ENCODE assay signal across 19 cellular contexts in the genomic region with DNA sequence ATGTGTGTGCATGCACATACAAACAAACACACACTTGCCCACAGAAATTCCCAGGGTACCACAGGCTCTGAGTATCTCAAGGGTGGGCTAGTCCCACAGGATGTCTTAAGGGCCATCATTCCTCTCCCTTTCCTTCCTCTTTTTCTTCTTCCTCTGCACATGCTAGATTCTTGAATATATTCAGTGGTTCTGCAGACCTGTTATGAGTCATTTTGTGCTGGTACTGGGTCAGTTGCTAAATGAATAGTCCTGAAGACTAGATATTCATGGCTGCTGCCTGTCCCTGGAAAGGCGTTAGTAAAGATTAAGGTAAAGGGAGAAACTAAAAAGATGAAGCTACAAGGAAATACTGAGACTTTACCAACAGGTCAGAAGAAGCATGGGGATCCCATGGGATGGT.
DNase-seq lines count a peak whose midpoint lies in the region; ATAC-seq and TF ChIP-seq lines count a peak whose summit lies in the region.
"Had no signal": no experiment of that assay in that cellular context is flagged by ENCODE, and none has a peak within 500 bp of the region (broad histone marks: within the 10 kb centered on the region; RNA-seq: fewer than 3 reads in every experiment).

No MANE protein-coding gene starts in this region.

- no peaks in the 10 kb centered on the region for H3K79me2 ChIP-seq in OCI-LY3 (ENCODE audit: low read length)

- H3K4me1 ChIP-seq in OCI-LY3 (ENCODE audit: low read length) = peaks cover 22% of the 10 kb centered on the region
- H3K4me1 ChIP-seq: SJCRH30 had no signal

- no peak overlapping the region for H3K9ac ChIP-seq in OCI-LY3 (ENCODE audit: low read length)

- H3K9me3 ChIP-seq in OCI-LY3 (ENCODE audit: insufficient read depth, low read length) = no peaks in the 10 kb centered on the region
- H3K9me3 ChIP-seq: SJCRH30 had no signal

- no peak overlapping the region for H3K27ac Mint-ChIP-seq in immature natural killer cell
- H3K27ac Mint-ChIP-seq: HFFc6, T-helper 17 cell had no signal

- no peak overlapping the region for H2AFZ ChIP-seq in OCI-LY3 (ENCODE audit: low read depth, low read length)

- no peak overlapping the region for H3K4me3 Mint-ChIP-seq in immature natural killer cell
- H3K4me3 Mint-ChIP-seq: HFFc6, T-helper 17 cell had no signal

- H3K36me3 Mint-ChIP-seq in immature natural killer cell = no peaks in the 10 kb centered on the region

- ATAC-seq in HG02798 (IDR thresholded peaks at IDR 0.05; ENCODE audit: poor library complexity, unreplicated experiment) = peak; percentile 41
- ATAC-seq in GM19452 (IDR thresholded peaks at IDR 0.05; ENCODE audit: unreplicated experiment) = no peak
- ATAC-seq: PC-3, T-helper 17 cell had no signal

- H3K4me1 Mint-ChIP-seq in immature natural killer cell = no peaks in the 10 kb centered on the region

- no peak overlapping the region for H3K27ac ChIP-seq in OCI-LY3 (ENCODE audit: low read length)
- H3K27ac ChIP-seq: SJCRH30 had no signal

- peak overlapping the region; percentile 58 for H3K4me2 ChIP-seq in OCI-LY3 (ENCODE audit: low read length)

- TF ChIP-seq CTCF in OCI-LY3 (IDR thresholded peaks at IDR 0.05; ENCODE audit: low read depth, low read length) = no peak

- H4K20me1 ChIP-seq in OCI-LY3 (ENCODE audit: insufficient read depth, low read length) = no peaks in the 10 kb centered on the region

- peaks cover 11% of the 10 kb centered on the region for H3K27me3 ChIP-seq in OCI-LY3 (ENCODE audit: low read depth, low read length)
- H3K27me3 ChIP-seq: SJCRH30 had no signal

- no peaks in the 10 kb centered on the region for H3K36me3 ChIP-seq in OCI-LY3 (replicated peaks; ENCODE audit: low read depth, low read length)
- H3K36me3 ChIP-seq: SJCRH30 had no signal

- peak; percentile 6 for DNase-seq in NOMO-1 treated with DMSO at 0.1 percent for 48 hours (lab: John Stamatoyannopoulos, UW; ENCODE audit: unreplicated experiment)
- no peak for DNase-seq in NOMO-1 treated with dmso at 0.1 percent for 144 hours (lab: John Stamatoyannopoulos, UW; ENCODE audit: unreplicated experiment)
- DNase-seq in DMS53 (lab: John Stamatoyannopoulos, UW) = no peak
- DNase-seq in immature natural killer cell = no peak
- no peak for DNase-seq in NCI-H1436 (lab: John Stamatoyannopoulos, UW)
- DNase-seq: 8988T; C1 segment of cervical spinal cord; HFFc6; NCI-H1417; NCI-H2029 treated with DMSO at 0.1 percent for 48 hours; NCI-H2171 treated with DMSO at 0.1 percent for 48 hours; NCI-H446 treated with DMSO at 0.1 percent for 48 hours; NK-92 treated with Interleukin-12 subunit alpha and Interleukin-12 subunit beta, amount 100 ng/mL, for 24 hours; PC-3; SJCRH30; T-helper 17 cell had no signal

- H3K4me3 ChIP-seq in OCI-LY3 (ENCODE audit: low read length) = no peak overlapping the region
- H3K4me3 ChIP-seq: SJCRH30 had no signal

- H3K27me3 Mint-ChIP-seq in immature natural killer cell (ENCODE audit: low read depth in 3 of 3) = peaks cover 3 to 9% (median 8%) of the 10 kb centered on the region in 3 donors

- no peaks in the 10 kb centered on the region for H3K9me3 Mint-ChIP-seq in immature natural killer cell
